Comparison of ENCODE assay signal across 22 cellular contexts in the genomic region with DNA sequence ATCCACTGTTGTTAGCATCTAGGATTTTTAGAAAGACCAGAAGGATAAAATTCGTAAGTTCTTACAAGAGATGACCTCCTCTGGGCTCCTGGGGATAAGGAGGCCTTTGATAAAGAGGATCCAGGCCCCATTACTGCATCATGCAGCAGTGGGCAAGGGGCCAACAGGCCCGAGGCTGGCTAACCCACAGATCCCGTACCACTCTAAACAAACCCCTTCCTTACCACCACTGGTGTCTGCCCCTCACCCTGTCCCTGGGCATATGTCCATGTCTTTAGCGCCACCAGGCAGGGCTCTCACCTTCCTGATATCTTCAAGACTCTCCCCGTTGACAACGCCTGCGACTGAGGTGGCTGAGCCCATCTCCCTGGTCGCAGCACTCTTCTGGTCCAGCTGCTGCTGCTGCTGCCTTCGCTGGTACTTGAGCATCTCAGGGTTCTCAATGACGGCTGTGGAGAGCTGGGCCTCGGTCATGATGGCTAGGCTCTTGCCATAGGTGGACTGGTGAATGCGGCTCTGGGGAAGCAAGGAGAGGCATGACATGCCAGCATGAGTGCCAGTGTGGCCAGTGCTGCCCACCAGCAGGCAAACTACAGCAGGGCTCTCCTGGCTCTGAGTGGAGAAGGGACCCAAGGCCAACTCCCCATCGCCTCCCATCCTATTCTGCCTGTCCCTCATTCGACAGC.
"Had no signal": no experiment of that assay in that cellular context is flagged by ENCODE, and none has a peak within 500 bp of the region (broad histone marks: within the 10 kb centered on the region; RNA-seq: fewer than 3 reads in every experiment).

No MANE protein-coding gene starts in this region.

- H3K4me3 Mint-ChIP-seq: mesothelial cell of epicardium; natural killer cell; neural crest cell; stimulated activated memory B cell treated with anti-CD40 and anti-IgM and Interleukin-4, amounts not matched to agents 10 μg/mL and 1 μg/mL and 100 μg/mL, for 72 hours; stimulated activated naive CD8-positive, alpha-beta T cell treated with anti-CD3 and anti-CD28 coated beads, Interleukin-15, Interleukin-2, amounts not matched to agents 100 ng/mL and 50 ng/mL, for 24 hours had no signal

- H3K27ac ChIP-seq: coronary artery, gastrocnemius medialis, heart right ventricle, right lobe of liver, spleen, tibial artery, upper lobe of right lung, vagina had no signal

- H3K4me1 ChIP-seq: right lobe of liver, spleen, tibial artery, upper lobe of right lung, vagina had no signal

- H3K27me3 ChIP-seq: gastrocnemius medialis, heart right ventricle, right lobe of liver, spleen, tibial artery, upper lobe of right lung, vagina had no signal

- FAIRE-seq: islet of Langerhans had no signal

- DNase-seq: effector CD4-positive, alpha-beta T cell; gastrocnemius medialis; heart right ventricle; hypothalamus; kidney glomerular epithelial cell; mammary epithelial cell; natural killer cell; spleen; stimulated activated CD4-positive, alpha-beta T cell treated with anti-CD3 and anti-CD28 coated beads, Interleukin-15, amount 100 ng/mL, for 24 hours; stimulated activated CD4-positive, alpha-beta T cell treated with anti-CD3 and anti-CD28 coated beads, Interleukin-1b, Interleukin-23, amount 100 ng/mL, for 48 hours; stimulated activated CD4-positive, alpha-beta T cell treated with anti-CD3 and anti-CD28 coated beads, Interleukin-4, amount 100 ng/mL, for 24 hours; tibial artery; upper lobe of right lung had no signal

- H3K27ac Mint-ChIP-seq: mesothelial cell of epicardium; stimulated activated memory B cell treated with anti-CD40 and anti-IgM and Interleukin-4, amounts not matched to agents 10 μg/mL and 1 μg/mL and 100 μg/mL, for 72 hours; stimulated activated naive CD8-positive, alpha-beta T cell treated with anti-CD3 and anti-CD28 coated beads, Interleukin-15, Interleukin-2, amounts not matched to agents 100 ng/mL and 50 ng/mL, for 24 hours had no signal

- H3K9me3 Mint-ChIP-seq: mesothelial cell of epicardium; natural killer cell; neural crest cell; stimulated activated memory B cell treated with anti-CD40 and anti-IgM and Interleukin-4, amounts not matched to agents 10 μg/mL and 1 μg/mL and 100 μg/mL, for 72 hours; stimulated activated naive CD8-positive, alpha-beta T cell treated with anti-CD3 and anti-CD28 coated beads, Interleukin-15, Interleukin-2, amounts not matched to agents 100 ng/mL and 50 ng/mL, for 24 hours had no signal

- H3K27me3 Mint-ChIP-seq: stimulated activated memory B cell treated with anti-CD40 and anti-IgM and Interleukin-4, amounts not matched to agents 10 μg/mL and 1 μg/mL and 100 μg/mL, for 72 hours; stimulated activated naive CD8-positive, alpha-beta T cell treated with anti-CD3 and anti-CD28 coated beads, Interleukin-15, Interleukin-2, amounts not matched to agents 100 ng/mL and 50 ng/mL, for 24 hours had no signal

- ATAC-seq: esophagus mucosa; gastrocnemius medialis; heart right ventricle; natural killer cell; right lobe of liver; stimulated activated memory B cell treated with anti-CD40 and anti-IgM and Interleukin-4, amounts not matched to agents 10 μg/mL and 1 μg/mL and 100 μg/mL, for 72 hours; upper lobe of right lung had no signal

- H3K9me3 ChIP-seq: gastrocnemius medialis, heart right ventricle, right lobe of liver, spleen, tibial artery, upper lobe of right lung, vagina had no signal

- H3K4me3 ChIP-seq: coronary artery, gastrocnemius medialis, heart right ventricle, right lobe of liver, spleen, tibial artery, upper lobe of right lung, vagina had no signal

- H3K4me1 Mint-ChIP-seq: mesothelial cell of epicardium; natural killer cell; neural crest cell; stimulated activated memory B cell treated with anti-CD40 and anti-IgM and Interleukin-4, amounts not matched to agents 10 μg/mL and 1 μg/mL and 100 μg/mL, for 72 hours had no signal
